1 cellular context compared by ENCODE assay signal in genomic region chr3:70840106-70840870, GRCh38.
TF ChIP-seq lines count a peak whose summit lies in the region.

No MANE protein-coding gene starts in this region.

TF ChIP-seq in GM23338, 12 proteins besides CTCF, POLR2A, EP300 and RAD21 (continued from another document):
- TF ChIP-seq ZNF462 (CRISPR knock-in tag; IDR thresholded peaks at IDR 0.05) (no peak), EZH2 (IDR thresholded peaks at IDR 0.05; ENCODE audit: low read depth, unreplicated experiment) (no peak)
